In the genomic region with DNA sequence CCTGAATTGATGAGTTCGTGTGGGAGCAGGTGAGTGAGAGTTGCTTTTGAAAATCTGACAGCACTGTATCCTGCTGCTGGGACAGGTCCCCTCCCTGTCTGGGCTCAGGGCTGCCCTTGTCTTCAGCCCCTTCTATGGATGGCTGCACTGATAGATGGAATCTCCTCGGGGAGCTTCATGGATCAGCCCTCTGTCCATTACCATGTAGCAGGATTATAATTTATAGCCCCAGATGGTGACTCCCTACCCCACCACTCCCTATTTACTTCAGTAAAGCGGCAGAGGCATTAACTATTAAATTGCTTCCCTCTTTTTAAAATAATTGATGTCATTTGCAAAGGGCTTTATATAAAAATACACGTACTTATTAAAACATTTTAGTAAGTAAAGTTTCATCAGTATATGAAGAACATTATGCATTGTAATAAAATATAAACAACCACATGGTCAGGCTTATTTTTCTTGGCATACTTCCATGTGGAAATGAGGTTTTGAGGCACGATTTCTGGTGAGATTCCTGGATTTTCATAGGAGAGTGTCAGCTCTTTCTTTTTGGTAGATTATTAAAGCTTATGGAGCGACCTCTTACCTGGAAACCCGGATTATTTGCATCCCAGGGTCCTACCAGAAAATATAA, we compare ENCODE assay signal across 1 cellular context.
TF ChIP-seq lines count a peak whose summit lies in the region.

No MANE protein-coding gene starts in this region.

TF ChIP-seq in HEK293, 187 proteins besides CTCF, POLR2A, EP300 and RAD21 (continued from another document):
- TF ChIP-seq ZNF184 (tag by site-specific recombination; IDR thresholded peaks at IDR 0.05) (no peak), ZXDB (tag by site-specific recombination; IDR thresholded peaks at IDR 0.05) (0 out of 2 replicates have a peak, but pooled peaks have one; percentile 13), ZNF791 (tag by site-specific recombination; IDR thresholded peaks at IDR 0.05) (no peak), ZNF544 (tag by site-specific recombination; IDR thresholded peaks at IDR 0.05) (no peak), FEZF1 (tag by site-specific recombination; IDR thresholded peaks at IDR 0.05) (no peak), ZNF341 (tag by site-specific recombination; IDR thresholded peaks at IDR 0.05; ENCODE audit: low read depth) (peak; percentile 91), KLF1 (tag by site-specific recombination; IDR thresholded peaks at IDR 0.05) (0 out of 2 replicates have a peak, but pooled peaks have one; percentile 13), ZNF561 (tag by site-specific recombination; IDR thresholded peaks at IDR 0.05; ENCODE audit: borderline replicate concordance) (no peak)
- TF ChIP-seq, protein P1, sequence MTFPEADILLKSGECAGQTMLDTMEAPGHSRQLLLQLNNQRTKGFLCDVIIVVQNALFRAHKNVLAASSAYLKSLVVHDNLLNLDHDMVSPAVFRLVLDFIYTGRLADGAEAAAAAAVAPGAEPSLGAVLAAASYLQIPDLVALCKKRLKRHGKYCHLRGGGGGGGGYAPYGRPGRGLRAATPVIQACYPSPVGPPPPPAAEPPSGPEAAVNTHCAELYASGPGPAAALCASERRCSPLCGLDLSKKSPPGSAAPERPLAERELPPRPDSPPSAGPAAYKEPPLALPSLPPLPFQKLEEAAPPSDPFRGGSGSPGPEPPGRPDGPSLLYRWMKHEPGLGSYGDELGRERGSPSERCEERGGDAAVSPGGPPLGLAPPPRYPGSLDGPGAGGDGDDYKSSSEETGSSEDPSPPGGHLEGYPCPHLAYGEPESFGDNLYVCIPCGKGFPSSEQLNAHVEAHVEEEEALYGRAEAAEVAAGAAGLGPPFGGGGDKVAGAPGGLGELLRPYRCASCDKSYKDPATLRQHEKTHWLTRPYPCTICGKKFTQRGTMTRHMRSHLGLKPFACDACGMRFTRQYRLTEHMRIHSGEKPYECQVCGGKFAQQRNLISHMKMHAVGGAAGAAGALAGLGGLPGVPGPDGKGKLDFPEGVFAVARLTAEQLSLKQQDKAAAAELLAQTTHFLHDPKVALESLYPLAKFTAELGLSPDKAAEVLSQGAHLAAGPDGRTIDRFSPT (tag by site-specific recombination; IDR thresholded peaks at IDR 0.05) = no peak
- TF ChIP-seq, protein P2, sequence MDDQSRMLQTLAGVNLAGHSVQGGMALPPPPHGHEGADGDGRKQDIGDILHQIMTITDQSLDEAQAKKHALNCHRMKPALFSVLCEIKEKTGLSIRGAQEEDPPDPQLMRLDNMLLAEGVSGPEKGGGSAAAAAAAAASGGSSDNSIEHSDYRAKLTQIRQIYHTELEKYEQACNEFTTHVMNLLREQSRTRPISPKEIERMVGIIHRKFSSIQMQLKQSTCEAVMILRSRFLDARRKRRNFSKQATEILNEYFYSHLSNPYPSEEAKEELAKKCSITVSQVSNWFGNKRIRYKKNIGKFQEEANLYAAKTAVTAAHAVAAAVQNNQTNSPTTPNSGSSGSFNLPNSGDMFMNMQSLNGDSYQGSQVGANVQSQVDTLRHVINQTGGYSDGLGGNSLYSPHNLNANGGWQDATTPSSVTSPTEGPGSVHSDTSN (CRISPR knock-in tag; IDR thresholded peaks at IDR 0.05) = no peak
- TF ChIP-seq, protein P3, sequence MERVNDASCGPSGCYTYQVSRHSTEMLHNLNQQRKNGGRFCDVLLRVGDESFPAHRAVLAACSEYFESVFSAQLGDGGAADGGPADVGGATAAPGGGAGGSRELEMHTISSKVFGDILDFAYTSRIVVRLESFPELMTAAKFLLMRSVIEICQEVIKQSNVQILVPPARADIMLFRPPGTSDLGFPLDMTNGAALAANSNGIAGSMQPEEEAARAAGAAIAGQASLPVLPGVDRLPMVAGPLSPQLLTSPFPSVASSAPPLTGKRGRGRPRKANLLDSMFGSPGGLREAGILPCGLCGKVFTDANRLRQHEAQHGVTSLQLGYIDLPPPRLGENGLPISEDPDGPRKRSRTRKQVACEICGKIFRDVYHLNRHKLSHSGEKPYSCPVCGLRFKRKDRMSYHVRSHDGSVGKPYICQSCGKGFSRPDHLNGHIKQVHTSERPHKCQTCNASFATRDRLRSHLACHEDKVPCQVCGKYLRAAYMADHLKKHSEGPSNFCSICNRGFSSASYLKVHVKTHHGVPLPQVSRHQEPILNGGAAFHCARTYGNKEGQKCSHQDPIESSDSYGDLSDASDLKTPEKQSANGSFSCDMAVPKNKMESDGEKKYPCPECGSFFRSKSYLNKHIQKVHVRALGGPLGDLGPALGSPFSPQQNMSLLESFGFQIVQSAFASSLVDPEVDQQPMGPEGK (tag by site-specific recombination; IDR thresholded peaks at IDR 0.05) = no peak; the same call in 1 of the 2 replicates
